Comparison of ENCODE assay signal across 14 cellular contexts in the genomic region with DNA sequence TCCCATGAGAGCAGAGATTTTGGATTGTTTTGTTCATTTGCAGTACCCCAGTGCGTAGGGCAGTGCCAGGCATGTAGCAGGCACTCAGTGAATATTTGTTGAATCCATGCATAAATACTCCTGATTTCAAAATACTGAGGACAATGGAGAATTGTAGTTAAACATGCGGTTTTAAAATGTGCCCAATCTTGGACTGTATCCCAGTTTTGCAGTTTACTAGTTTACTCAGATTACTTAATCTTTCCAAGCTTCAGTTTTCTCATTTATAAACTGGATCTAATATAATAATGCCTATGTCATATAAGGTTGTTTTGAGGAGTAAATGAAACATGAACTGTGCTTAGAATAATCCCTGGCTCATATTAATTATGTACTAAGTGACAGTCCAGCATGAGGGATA. TPM values are rescaled to one million over a fixed set of nuclear protein-coding genes. Genes with fewer than 3 reads are reported as not detected.
DNase-seq lines count a peak whose midpoint lies in the region; ATAC-seq, FAIRE-seq and TF ChIP-seq lines count a peak whose summit lies in the region.
"Had no signal": no experiment of that assay in that cellular context is flagged by ENCODE, and none has a peak within 500 bp of the region (broad histone marks: within the 10 kb centered on the region; RNA-seq: fewer than 3 reads in every experiment).

No MANE protein-coding gene starts in this region.

- H3K27me3 ChIP-seq in A673 (replicated peaks; ENCODE audit: insufficient read depth, low read depth, low read length, poor library complexity) (no peaks in the 10 kb centered on the region), mammary epithelial cell (ENCODE audit: insufficient read depth, low read length) (no peaks in the 10 kb centered on the region)
- H3K27me3 ChIP-seq in naive thymus-derived CD4-positive, alpha-beta T cell (ENCODE audit: control insufficient read depth in 2 of 2, insufficient read depth in 2 of 2, low read length in 2 of 2), result no peaks in the 10 kb centered on the region

- no peak for ATAC-seq in naive thymus-derived CD4-positive, alpha-beta T cell
- no peak for ATAC-seq in activated naive CD8-positive, alpha-beta T cell treated with anti-CD3 and anti-CD28 coated beads, Interleukin-2, amount 50 U/mL, for 24 hours

- H3K9me3 Mint-ChIP-seq in naive thymus-derived CD4-positive, alpha-beta T cell, result no peaks in the 10 kb centered on the region
- H3K9me3 Mint-ChIP-seq in activated naive CD8-positive, alpha-beta T cell treated with anti-CD3 and anti-CD28 coated beads, Interleukin-2, amount 50 U/mL, for 24 hours, result no peaks in the 10 kb centered on the region
- H3K9me3 Mint-ChIP-seq: activated CD4-positive, alpha-beta memory T cell treated with anti-CD3 and anti-CD28 coated beads for 36 hours; activated naive CD4-positive, alpha-beta T cell treated with anti-CD3 and anti-CD28 coated beads, Interleukin-2, amount 10 ng/mL, durations not matched to agents 7 days and 5 days had no signal

- TF ChIP-seq CTCF in A673 (conservative IDR thresholded peaks at IDR 0.05; ENCODE audit: low read depth, low read length) (no peak), mammary epithelial cell (conservative IDR thresholded peaks at IDR 0.05 in 1 of 2, IDR thresholded peaks at IDR 0.05 in 1 of 2; ENCODE audit: extremely low read depth in 1 of 2, insufficient read depth in 1 of 2, low read depth in 1 of 2, low read length in 2 of 2) (no peak)

- H3K79me2 ChIP-seq in mammary epithelial cell (ENCODE audit: insufficient read depth, low read length), result no peaks in the 10 kb centered on the region

- no peak overlapping the region for H3K9ac ChIP-seq in mammary epithelial cell (ENCODE audit: insufficient read depth, low read length)

- in situ Hi-C loops in mammary epithelial cell (cut with MboI; ENCODE audit: low sequenced_read_pairs in 2 of 2), result no loop called here
- in situ Hi-C loops in G401 (cut with HindIII; ENCODE audit: low sequenced_read_pairs), result loop anchor here (10.0 kb wide), 1 partner anchor 71 kb away; no protein-coding TSS in a partner anchor

- H3K4me3 Mint-ChIP-seq in naive thymus-derived CD4-positive, alpha-beta T cell, result no peak overlapping the region
- no peak overlapping the region for H3K4me3 Mint-ChIP-seq in activated naive CD8-positive, alpha-beta T cell treated with anti-CD3 and anti-CD28 coated beads, Interleukin-2, amount 50 U/mL, for 24 hours
- H3K4me3 Mint-ChIP-seq: activated CD4-positive, alpha-beta memory T cell treated with anti-CD3 and anti-CD28 coated beads for 36 hours; activated naive CD4-positive, alpha-beta T cell treated with anti-CD3 and anti-CD28 coated beads, Interleukin-2, amount 10 ng/mL, durations not matched to agents 7 days and 5 days had no signal

- no peaks in the 10 kb centered on the region for H3K27me3 Mint-ChIP-seq in naive thymus-derived CD4-positive, alpha-beta T cell
- no peaks in the 10 kb centered on the region for H3K27me3 Mint-ChIP-seq in activated naive CD8-positive, alpha-beta T cell treated with anti-CD3 and anti-CD28 coated beads, Interleukin-2, amount 50 U/mL, for 24 hours
- H3K27me3 Mint-ChIP-seq: activated CD4-positive, alpha-beta memory T cell treated with anti-CD3 and anti-CD28 coated beads for 36 hours; activated naive CD4-positive, alpha-beta T cell treated with anti-CD3 and anti-CD28 coated beads, Interleukin-2, amount 10 ng/mL, durations not matched to agents 7 days and 5 days had no signal

- H3K9me3 ChIP-seq in A673 (ENCODE audit: low read depth, low read length, poor library complexity, severe bottlenecking) (no peaks in the 10 kb centered on the region), KOPT-K1 (ENCODE audit: insufficient read depth, low read length, poor library complexity, severe bottlenecking) (no peaks in the 10 kb centered on the region), mammary epithelial cell (replicated peaks; ENCODE audit: insufficient read depth, low read length) (no peaks in the 10 kb centered on the region)
- no peaks in the 10 kb centered on the region for H3K9me3 ChIP-seq in naive thymus-derived CD4-positive, alpha-beta T cell (ENCODE audit: control insufficient read depth in 2 of 3, low read length in 3 of 3)
- H3K9me3 ChIP-seq: thoracic aorta had no signal

- H3K27ac ChIP-seq in A673 (ENCODE audit: low read depth, low read length, poor library complexity, severe bottlenecking) (no peak overlapping the region), KOPT-K1 (ENCODE audit: low read depth, low read length, poor library complexity, severe bottlenecking) (peak overlapping the region; percentile 100), mammary epithelial cell (ENCODE audit: insufficient read depth, low read depth, low read length) (peak overlapping the region; percentile 39)
- peak overlapping the region; percentile 74 for H3K27ac ChIP-seq in naive thymus-derived CD4-positive, alpha-beta T cell (ENCODE audit: low read depth, low read length)
- H3K27ac ChIP-seq: PC-9, thoracic aorta had no signal

- peak overlapping the region; percentile 6 for H3K4me2 ChIP-seq in mammary epithelial cell (ENCODE audit: insufficient read depth, low read depth, low read length)
- H3K4me2 ChIP-seq: PC-9 had no signal

- H3K4me1 Mint-ChIP-seq in naive thymus-derived CD4-positive, alpha-beta T cell, result peaks cover 4 to 47% (median 33%) of the 10 kb centered on the region in 7 donors
- peaks cover 17% of the 10 kb centered on the region for H3K4me1 Mint-ChIP-seq in activated naive CD8-positive, alpha-beta T cell treated with anti-CD3 and anti-CD28 coated beads, Interleukin-2, amount 50 U/mL, for 24 hours

- 7% methylated on average over 2 of the region's 2 CpGs for WGBS in mammary epithelial cell (ENCODE audit: low coverage, missing lambda C conversion rate)

- BruUV-seq in A673 (replicated peaks; lab: Mats Ljungman, UMichigan), result no TSS peak
- no TSS peak for BruUV-seq in mammary epithelial cell (replicated peaks; lab: Mats Ljungman, UMichigan)

- H3K4me1 ChIP-seq in A673 (ENCODE audit: insufficient read depth, low read length, poor library complexity, severe bottlenecking) (peaks cover 19% of the 10 kb centered on the region), mammary epithelial cell (ENCODE audit: insufficient read depth, low read length) (peaks cover 30% of the 10 kb centered on the region)
- peaks cover 58 to 60% of the 10 kb centered on the region in 2 donors for H3K4me1 ChIP-seq in naive thymus-derived CD4-positive, alpha-beta T cell (ENCODE audit: control insufficient read depth in 2 of 2, insufficient read depth in 2 of 2, low read length in 2 of 2)

- H3K4me3 ChIP-seq in A673 (ENCODE audit: low read depth, low read length, poor library complexity, severe bottlenecking), result no peak overlapping the region
- H3K4me3 ChIP-seq in mammary epithelial cell (replicated peaks in 1 of 3; ENCODE audit: insufficient read depth in 1 of 3, low read depth in 2 of 3, low read length in 3 of 3), result no peak overlapping the region
- no peak overlapping the region for H3K4me3 ChIP-seq in naive thymus-derived CD4-positive, alpha-beta T cell (ENCODE audit: low read length)
- H3K4me3 ChIP-seq: coronary artery, PC-9, thoracic aorta had no signal

- peak; percentile 36 for DNase-seq in A673 (ENCODE audit: low spot score)
- peak; percentile 81 for DNase-seq in mammary epithelial cell
- DNase-seq in naive thymus-derived CD4-positive, alpha-beta T cell, result no peak
- DNase-seq in activated gamma-delta T cell (lab: John Stamatoyannopoulos, UW), result no peak
- no peak for DNase-seq in GM19239 (ENCODE audit: insufficient read length, low spot score)
- no peak for DNase-seq in G401 (ENCODE audit: low spot score)
- DNase-seq in activated naive CD8-positive, alpha-beta T cell treated with anti-CD3 and anti-CD28 coated beads, Interleukin-2, amount 50 U/mL, for 24 hours, result no peak
- DNase-seq: NCI-H187 had no signal

- peaks cover 0 to 15% (median 4%) of the 10 kb centered on the region in 5 donors for H3K36me3 Mint-ChIP-seq in naive thymus-derived CD4-positive, alpha-beta T cell
- H3K36me3 Mint-ChIP-seq in activated naive CD8-positive, alpha-beta T cell treated with anti-CD3 and anti-CD28 coated beads, Interleukin-2, amount 50 U/mL, for 24 hours (ENCODE audit: low read depth), result peaks cover 4% of the 10 kb centered on the region
- H3K36me3 Mint-ChIP-seq: activated CD4-positive, alpha-beta memory T cell treated with anti-CD3 and anti-CD28 coated beads for 36 hours had no signal

- CTCF ChIA-PET in A673 (lab: Charles Lee), result no interaction called here
- CTCF ChIA-PET in mammary epithelial cell (lab: Charles Lee; ENCODE audit: low non-redundant PET), result no interaction called here
- CTCF ChIA-PET in naive thymus-derived CD4-positive, alpha-beta T cell (lab: Charles Lee), result interaction anchor here (2.7 kb wide), 1 partner anchor 86 kb away, joined by 7 read pairs; no protein-coding TSS in a partner anchor

- peak overlapping the region; percentile 52 for H2AFZ ChIP-seq in mammary epithelial cell (ENCODE audit: low read depth, low read length)
- H2AFZ ChIP-seq: PC-9 had no signal

- dilution Hi-C loops in mammary epithelial cell (cut with HindIII; ENCODE audit: low sequenced_read_pairs), result loop anchor here (5.0 kb wide), 1 partner anchor 92 kb away; no protein-coding TSS in a partner anchor

- no peak overlapping the region for H3K27ac Mint-ChIP-seq in naive thymus-derived CD4-positive, alpha-beta T cell
- H3K27ac Mint-ChIP-seq in activated naive CD8-positive, alpha-beta T cell treated with anti-CD3 and anti-CD28 coated beads, Interleukin-2, amount 50 U/mL, for 24 hours, result no peak overlapping the region
- H3K27ac Mint-ChIP-seq: activated CD4-positive, alpha-beta memory T cell treated with anti-CD3 and anti-CD28 coated beads for 36 hours; activated naive CD4-positive, alpha-beta T cell treated with anti-CD3 and anti-CD28 coated beads, Interleukin-2, amount 10 ng/mL, durations not matched to agents 7 days and 5 days had no signal

- no peaks in the 10 kb centered on the region for H4K20me1 ChIP-seq in mammary epithelial cell (ENCODE audit: insufficient read depth, low read length)

- FAIRE-seq in GM19239 (lab: Jason Lieb, UNC), result no peak

- POLR2A ChIA-PET in A673 (lab: Charles Lee; ENCODE audit: low non-redundant PET), result no interaction called here
- POLR2A ChIA-PET in naive thymus-derived CD4-positive, alpha-beta T cell (lab: Charles Lee), result interaction anchor here (2.6 to 5.4 kb wide), 3 partner anchors 11 to 38 kb away, joined by 19 to 79 read pairs (median 64); a partner anchor contains a TSS

- H3K36me3 ChIP-seq in A673 (ENCODE audit: insufficient read depth, low read length, poor library complexity, severe bottlenecking) (no peaks in the 10 kb centered on the region), KOPT-K1 (ENCODE audit: insufficient read depth, low read length) (peaks cover 81% of the 10 kb centered on the region), mammary epithelial cell (ENCODE audit: insufficient read depth, low read length) (no peaks in the 10 kb centered on the region)
- no peaks in the 10 kb centered on the region for H3K36me3 ChIP-seq in naive thymus-derived CD4-positive, alpha-beta T cell (ENCODE audit: control insufficient read depth in 2 of 3, insufficient read depth in 3 of 3, low read length in 3 of 3)
- H3K36me3 ChIP-seq: thoracic aorta had no signal

- intact Hi-C loops in A673 (cut with micrococcal nuclease; ENCODE audit: unreplicated experiment) (no loop called here), mammary epithelial cell (cut with micrococcal nuclease) (no loop called here)
- intact Hi-C loops in naive thymus-derived CD4-positive, alpha-beta T cell (cut with micrococcal nuclease), result loop anchor here in 1 of 2 donors (5.0 to 10.0 kb wide), 2 partner anchors 192 to 459 kb away; a partner anchor contains a TSS

RNA-seq across cellular contexts. Expression of a gene that starts 39.0 kb away (rescaled TPM):
- total RNA-seq in A673 (2021) (4.3 and 6.3 TPM in 2 replicates), mammary epithelial cell (10 to 100 TPM in 1 of 2 donors, 1 to 10 TPM in 1; 4.9 to 12.0 TPM)
- polyA plus RNA-seq in mammary epithelial cell, result 3.7 TPM
- 0.26 TPM for polyA minus RNA-seq in mammary epithelial cell
- 10 to 100 TPM in 3 of 5 experiments, 1 to 10 TPM in 2; 7.6 to 17.8 (median 10.1) TPM for total RNA-seq in naive thymus-derived CD4-positive, alpha-beta T cell
- polyA plus RNA-seq in naive thymus-derived CD4-positive, alpha-beta T cell, result 10 to 100 TPM; 14.6 to 19.7 TPM
- 4.3 and 10.3 TPM in 2 replicates for total RNA-seq in G401 (2014; rRNA removed; shearing (Covaris generic))

Comparison
In these comparisons a context has a peak if more than half of its experiments do, and no peak if none do; other contexts are left out.
1. DNase-seq: peak in A673 (single experiment) and mammary epithelial cell (single experiment); none in naive thymus-derived CD4-positive, alpha-beta T cell (0 of 9), activated gamma-delta T cell (single experiment), GM19239 (single experiment), G401 (single experiment) and activated naive CD8-positive, alpha-beta T cell treated with anti-CD3 and anti-CD28 coated beads, Interleukin-2, amount 50 U/mL, for 24 hours (single experiment).